In genomic region chr6:43141644-43142043, GRCh38 we compare ENCODE assay signal across 1 cellular context.
TF ChIP-seq lines count a peak whose summit lies in the region.

No MANE protein-coding gene starts in this region.

TF ChIP-seq in H1, 55 proteins besides CTCF, POLR2A, EP300 and RAD21:
- TF ChIP-seq E2F6 (IDR thresholded peaks at IDR 0.05), result no peak
- no peak for TF ChIP-seq FOSL1 (IDR thresholded peaks at IDR 0.05; ENCODE audit: insufficient read depth, low read depth, low read length)
- TF ChIP-seq ZNF274 (IDR thresholded peaks at IDR 0.05; ENCODE audit: borderline replicate concordance, extremely low read depth, low read length), result no peak
- TF ChIP-seq CBX5 (IDR thresholded peaks at IDR 0.05; ENCODE audit: low read depth, low read length), result no peak
- no peak for TF ChIP-seq SP4 (IDR thresholded peaks at IDR 0.05; ENCODE audit: low read length)
- TF ChIP-seq POU5F1 (IDR thresholded peaks at IDR 0.05; ENCODE audit: low read depth, low read length), result no peak
- TF ChIP-seq CBX8 (IDR thresholded peaks at IDR 0.05; ENCODE audit: borderline replicate concordance, low read depth, low read length), result no peak
